15 cellular contexts compared by ENCODE assay signal in genomic region chr16:10255728-10256127, GRCh38.
DNase-seq lines count a peak whose midpoint lies in the region; ATAC-seq and TF ChIP-seq lines count a peak whose summit lies in the region.
"Had no signal": no experiment of that assay in that cellular context is flagged by ENCODE, and none has a peak within 500 bp of the region (broad histone marks: within the 10 kb centered on the region; RNA-seq: fewer than 3 reads in every experiment).

No MANE protein-coding gene starts in this region.

- H3K27ac Mint-ChIP-seq in Caco-2 (ENCODE audit: unreplicated experiment): peak overlapping the region; percentile 67
- peak overlapping the region; percentile 2 for H3K27ac Mint-ChIP-seq in neural crest cell (ENCODE audit: unreplicated experiment)

- H3K9ac ChIP-seq in SU-DHL-6 (ENCODE audit: low read length): no peak overlapping the region

- H3K27me3 Mint-ChIP-seq in Caco-2 (ENCODE audit: insufficient read depth, unreplicated experiment) (no peaks in the 10 kb centered on the region), neural crest cell (ENCODE audit: low read depth) (peaks cover 2% of the 10 kb centered on the region)

- H2AFZ ChIP-seq in SU-DHL-6 (ENCODE audit: low read depth, low read length, severe bottlenecking): peak overlapping the region; percentile 21

- no peak overlapping the region for H3K4me3 ChIP-seq in Caco-2 (ENCODE audit: low read depth, low read length)
- no peak overlapping the region for H3K4me3 ChIP-seq in SU-DHL-6 (ENCODE audit: insufficient read depth, low read length, poor library complexity, severe bottlenecking)
- H3K4me3 ChIP-seq in SJCRH30: no peak overlapping the region

- DNase-seq in Caco-2 (no peak), foreskin keratinocyte (no peak), neural crest cell (ENCODE audit: low read depth, low spot score) (no peak), superior temporal gyrus (ENCODE audit: extremely low spot score) (no peak), SJCRH30 (no peak), foreskin melanocyte (no peak)
- DNase-seq: DMS79, KBM-7, NCI-H1105 treated with DMSO at 0.1 percent for 48 hours, NCI-H1694 treated with DMSO at 0.1 percent for 48 hours, NCI-H2107, NCI-H510A, NCI-H748 treated with DMSO at 0.1 percent for 48 hours had no signal

- intact Hi-C loops in Caco-2 (cut with micrococcal nuclease; ENCODE audit: unreplicated experiment): no loop called here

- no peak overlapping the region for H3K4me2 ChIP-seq in SU-DHL-6 (ENCODE audit: low read depth, low read length, poor library complexity, severe bottlenecking)

- H3K4me1 ChIP-seq in Caco-2: peaks cover 12% of the 10 kb centered on the region
- H3K4me1 ChIP-seq in foreskin keratinocyte: no peaks in the 10 kb centered on the region
- H3K4me1 ChIP-seq in SJCRH30: no peaks in the 10 kb centered on the region

- H3F3A ChIP-seq in SU-DHL-6 (ENCODE audit: insufficient read depth): no peaks in the 10 kb centered on the region

- H3K36me3 ChIP-seq in Caco-2 (ENCODE audit: control insufficient read depth, insufficient read depth, low read length): no peaks in the 10 kb centered on the region
- H3K36me3 ChIP-seq in SU-DHL-6 (ENCODE audit: low read length): no peaks in the 10 kb centered on the region
- no peaks in the 10 kb centered on the region for H3K36me3 ChIP-seq in SJCRH30

- H3K27ac ChIP-seq in SU-DHL-6 (ENCODE audit: low read depth, low read length) (no peak overlapping the region), foreskin keratinocyte (no peak overlapping the region), SJCRH30 (no peak overlapping the region)
- H3K27ac ChIP-seq: C4-2B had no signal

- H3K9me3 Mint-ChIP-seq in Caco-2 (ENCODE audit: unreplicated experiment) (peaks cover 16% of the 10 kb centered on the region), neural crest cell (no peaks in the 10 kb centered on the region)

- POLR2A ChIA-PET in Caco-2 (lab: Charles Lee): no interaction called here

- TF ChIP-seq CTCF in Caco-2 (IDR thresholded peaks at IDR 0.05; ENCODE audit: insufficient read depth in 1 of 2, low read depth in 1 of 2, low read length in 1 of 2, severe bottlenecking in 1 of 2, unreplicated experiment in 1 of 2) (no peak), SU-DHL-6 (IDR thresholded peaks at IDR 0.05; ENCODE audit: insufficient read depth, low read length, poor library complexity, severe bottlenecking) (no peak), foreskin keratinocyte (conservative IDR thresholded peaks at IDR 0.05) (no peak), neural crest cell (conservative IDR thresholded peaks at IDR 0.05) (no peak)

- H3K27me3 ChIP-seq in Caco-2 (replicated peaks; ENCODE audit: control insufficient read depth, insufficient read depth, low read length): no peaks in the 10 kb centered on the region
- no peaks in the 10 kb centered on the region for H3K27me3 ChIP-seq in SU-DHL-6 (ENCODE audit: low read length)
- no peaks in the 10 kb centered on the region for H3K27me3 ChIP-seq in foreskin keratinocyte
- peaks cover 11% of the 10 kb centered on the region for H3K27me3 ChIP-seq in SJCRH30

- H3K9me3 ChIP-seq in Caco-2 (peaks cover 14% of the 10 kb centered on the region; the same call in 1 of the 2 replicates), SU-DHL-6 (ENCODE audit: insufficient read depth, low read length) (no peaks in the 10 kb centered on the region), SJCRH30 (replicated peaks) (no peaks in the 10 kb centered on the region)

- BruUV-seq in Caco-2 (replicated peaks; lab: Mats Ljungman, UMichigan): no TSS peak

- no peaks in the 10 kb centered on the region for H4K20me1 ChIP-seq in SU-DHL-6 (ENCODE audit: low read depth, low read length)

- no peaks in the 10 kb centered on the region for H3K9me2 ChIP-seq in SU-DHL-6 (replicated peaks; ENCODE audit: insufficient read depth, low read length)

- H3K36me3 Mint-ChIP-seq in Caco-2 (ENCODE audit: insufficient read depth, unreplicated experiment) (peaks cover 13% of the 10 kb centered on the region), neural crest cell (ENCODE audit: low read depth) (no peaks in the 10 kb centered on the region)

- H3K4me1 Mint-ChIP-seq in Caco-2 (ENCODE audit: low read depth, unreplicated experiment) (peaks cover 15% of the 10 kb centered on the region), neural crest cell (peaks cover 12% of the 10 kb centered on the region)

- ATAC-seq in foreskin keratinocyte: peak; percentile 35

- no peaks in the 10 kb centered on the region for H3K79me2 ChIP-seq in SU-DHL-6 (ENCODE audit: insufficient read depth, low read length)

- H3K4me3 Mint-ChIP-seq in Caco-2 (ENCODE audit: unreplicated experiment) (no peak overlapping the region), neural crest cell (no peak overlapping the region)

- CTCF ChIA-PET in Caco-2 (lab: Charles Lee): no interaction called here
